8 cellular contexts compared by ENCODE assay signal in genomic region chr17:33038740-33039139, GRCh38. TPM values are rescaled to one million over a fixed set of nuclear protein-coding genes. Genes with fewer than 3 reads are reported as not detected.
A peak's percentile ranks its signal among the peaks of the same experiment; 100 is the strongest.
DNase-seq lines count a peak whose midpoint lies in the region; ATAC-seq and TF ChIP-seq lines count a peak whose summit lies in the region.

No MANE protein-coding gene starts in this region.

- H3K4me3 ChIP-seq in endodermal cell (ENCODE audit: low read length) (no peak overlapping the region), neural cell (ENCODE audit: low read length) (no peak overlapping the region)

- no peak overlapping the region for H2AFZ ChIP-seq in neural cell (ENCODE audit: low read depth, low read length)

- no peak for TF ChIP-seq EP300 in neural cell (conservative IDR thresholded peaks at IDR 0.05; ENCODE audit: poor library complexity, severe bottlenecking)

- no peaks in the 10 kb centered on the region for H3K9me2 ChIP-seq in neural cell (ENCODE audit: insufficient read depth, low read length)

- H3F3A ChIP-seq in neural cell (ENCODE audit: insufficient read depth, low read length, poor library complexity, severe bottlenecking), result no peaks in the 10 kb centered on the region

- no peaks in the 10 kb centered on the region for H3K36me3 Mint-ChIP-seq in activated CD4-positive, alpha-beta T cell treated with anti-CD3 and anti-CD28 coated beads, Interleukin-2, amount 10 ng/mL, durations not matched to agents 24 days and 14 days (ENCODE audit: low read depth)
- no peaks in the 10 kb centered on the region for H3K36me3 Mint-ChIP-seq in endodermal cell (ENCODE audit: low read depth)
- no peaks in the 10 kb centered on the region for H3K36me3 Mint-ChIP-seq in immature natural killer cell

- no peaks in the 10 kb centered on the region for H3K4me1 Mint-ChIP-seq in activated CD4-positive, alpha-beta T cell treated with anti-CD3 and anti-CD28 coated beads, Interleukin-2, amount 10 ng/mL, durations not matched to agents 24 days and 14 days
- no peaks in the 10 kb centered on the region for H3K4me1 Mint-ChIP-seq in endodermal cell
- no peaks in the 10 kb centered on the region for H3K4me1 Mint-ChIP-seq in immature natural killer cell

- H3K27ac ChIP-seq in endodermal cell (ENCODE audit: low read depth, low read length), result no peak overlapping the region
- no peak overlapping the region for H3K27ac ChIP-seq in neural cell (ENCODE audit: low read length)

- peak; percentile 71 for TF ChIP-seq RAD21 in neural cell (conservative IDR thresholded peaks at IDR 0.05)

- no peak overlapping the region for H3K4me3 Mint-ChIP-seq in activated CD4-positive, alpha-beta T cell treated with anti-CD3 and anti-CD28 coated beads, Interleukin-2, amount 10 ng/mL, durations not matched to agents 24 days and 14 days
- H3K4me3 Mint-ChIP-seq in endodermal cell, result no peak overlapping the region
- H3K4me3 Mint-ChIP-seq in immature natural killer cell, result no peak overlapping the region

- H3K9me3 Mint-ChIP-seq in activated CD4-positive, alpha-beta T cell treated with anti-CD3 and anti-CD28 coated beads, Interleukin-2, amount 10 ng/mL, durations not matched to agents 24 days and 14 days, result no peaks in the 10 kb centered on the region
- H3K9me3 Mint-ChIP-seq in endodermal cell (no peaks in the 10 kb centered on the region), immature natural killer cell (no peaks in the 10 kb centered on the region)

- intact Hi-C loops in activated CD4-positive, alpha-beta T cell treated with anti-CD3 and anti-CD28 coated beads, Interleukin-2, amount 10 ng/mL, durations not matched to agents 24 days and 14 days (cut with micrococcal nuclease), result no loop called here

- peak; percentile 96 for TF ChIP-seq CTCF in endodermal cell (conservative IDR thresholded peaks at IDR 0.05)
- TF ChIP-seq CTCF in neural cell (IDR thresholded peaks at IDR 0.05; ENCODE audit: poor library complexity, severe bottlenecking), result peak; percentile 69

- H3K4me1 ChIP-seq in endodermal cell (ENCODE audit: control insufficient read depth, insufficient read depth, low read length), result no peaks in the 10 kb centered on the region

- peak; percentile 71 for DNase-seq in activated CD4-positive, alpha-beta T cell treated with anti-CD3 and anti-CD28 coated beads, Interleukin-2, amount 10 ng/mL, durations not matched to agents 24 days and 14 days
- no peak for DNase-seq in activated CD4-positive, alpha-beta T cell treated with anti-CD3 and anti-CD28 coated beads, Interleukin-2, amount 50 U/mL, for 4 hours
- peak; percentile 3 to 23 for DNase-seq in NOMO-1 (lab: John Stamatoyannopoulos, UW; ENCODE audit: unreplicated experiment in 2 of 2)
- DNase-seq in endodermal cell, result peak; percentile 96
- DNase-seq in immature natural killer cell, result no peak

- no peaks in the 10 kb centered on the region for H3K79me2 ChIP-seq in neural cell (replicated peaks; ENCODE audit: insufficient read depth, low read length)

- H3K27me3 Mint-ChIP-seq in activated CD4-positive, alpha-beta T cell treated with anti-CD3 and anti-CD28 coated beads, Interleukin-2, amount 10 ng/mL, durations not matched to agents 24 days and 14 days, result peaks cover 17% of the 10 kb centered on the region
- H3K27me3 Mint-ChIP-seq in endodermal cell (ENCODE audit: insufficient read depth) (peaks cover 27% of the 10 kb centered on the region), immature natural killer cell (ENCODE audit: low read depth in 3 of 3) (peaks cover 1 to 13% (median 4%) of the 10 kb centered on the region in 3 donors)

- H3K27me3 ChIP-seq in endodermal cell (ENCODE audit: control insufficient read depth, insufficient read depth, low read length, poor library complexity, severe bottlenecking), result peaks cover 13% of the 10 kb centered on the region
- H3K27me3 ChIP-seq in neural cell (ENCODE audit: insufficient read depth, low read depth, low read length), result no peaks in the 10 kb centered on the region

- no peaks in the 10 kb centered on the region for H4K20me1 ChIP-seq in neural cell (ENCODE audit: insufficient read depth)

- 5% methylated on average over 3 of the region's 3 CpGs; no CpG with 5 or more reads in 1 of the 2 experiments for WGBS in endodermal cell (ENCODE audit: insufficient coverage in 1 of 2, insufficient read length in 1 of 2), 2 experiments

- no peak overlapping the region for H3K4me2 ChIP-seq in neural cell (ENCODE audit: low read length)

- H3K9me3 ChIP-seq in endodermal cell (ENCODE audit: control insufficient read depth, low read length) (no peaks in the 10 kb centered on the region), neural cell (ENCODE audit: low read length) (no peaks in the 10 kb centered on the region)

- no peak for ATAC-seq in GM21447 (IDR thresholded peaks at IDR 0.05; ENCODE audit: unreplicated experiment)
- no peak for ATAC-seq in HG03469 (IDR thresholded peaks at IDR 0.05; ENCODE audit: unreplicated experiment)

- no peak overlapping the region for H3K27ac Mint-ChIP-seq in activated CD4-positive, alpha-beta T cell treated with anti-CD3 and anti-CD28 coated beads, Interleukin-2, amount 10 ng/mL, durations not matched to agents 24 days and 14 days
- no peak overlapping the region for H3K27ac Mint-ChIP-seq in endodermal cell
- no peak overlapping the region for H3K27ac Mint-ChIP-seq in immature natural killer cell

- no peaks in the 10 kb centered on the region for H3K36me3 ChIP-seq in endodermal cell (ENCODE audit: control insufficient read depth, insufficient read depth, low read length)
- no peaks in the 10 kb centered on the region for H3K36me3 ChIP-seq in neural cell (ENCODE audit: insufficient read depth, low read length)

- H3K9ac ChIP-seq in endodermal cell (ENCODE audit: extremely low read depth, low read length, poor library complexity, severe bottlenecking), result no peak overlapping the region
- H3K9ac ChIP-seq in neural cell (ENCODE audit: low read length), result no peak overlapping the region

TF ChIP-seq in neural cell, 6 proteins besides CTCF, POLR2A, EP300 and RAD21:
- TF ChIP-seq SMC3 (conservative IDR thresholded peaks at IDR 0.05; ENCODE audit: poor library complexity) (peak; percentile 68), POLR2AphosphoS5 (IDR thresholded peaks at IDR 0.05) (no peak)

RNA-seq across cellular contexts. Expression of gene SPACA3, which starts 47.1 kb away (rescaled TPM):
- total RNA-seq in activated CD4-positive, alpha-beta T cell treated with anti-CD3 and anti-CD28 coated beads, Interleukin-2, amount 10 ng/mL, durations not matched to agents 24 days and 14 days, result not detected in 2 replicates
- not detected for total RNA-seq in endodermal cell
- polyA plus RNA-seq in endodermal cell (2013, experiment 1 of 2), result 0.28 TPM
- polyA plus RNA-seq in endodermal cell (2013, experiment 2 of 2), result not detected
- polyA plus RNA-seq in neural cell (not detected in 2 replicates), immature natural killer cell (not detected)
- polyA minus RNA-seq in neural cell, result not detected in 2 replicates

Comparison
In these comparisons a context has a peak if more than half of its experiments do, and no peak if none do; other contexts are left out.
1. DNase-seq: peak in activated CD4-positive, alpha-beta T cell treated with anti-CD3 and anti-CD28 coated beads, Interleukin-2, amount 10 ng/mL, durations not matched to agents 24 days and 14 days (single experiment), NOMO-1 (2 of 2) and endodermal cell (single experiment); none in activated CD4-positive, alpha-beta T cell treated with anti-CD3 and anti-CD28 coated beads, Interleukin-2, amount 50 U/mL, for 4 hours (0 of 2) and immature natural killer cell (0 of 3).